Comparison of ENCODE assay signal across 9 cellular contexts in genomic region chr16:4515611-4516233, GRCh38. TPM values are rescaled to one million over a fixed set of nuclear protein-coding genes. Genes with fewer than 3 reads are reported as not detected.
A peak's percentile ranks its signal among the peaks of the same experiment; 100 is the strongest.
DNase-seq lines count a peak whose midpoint lies in the region; TF ChIP-seq lines count a peak whose summit lies in the region.
"Had no signal": no experiment of that assay in that cellular context is flagged by ENCODE, and none has a peak within 500 bp of the region (broad histone marks: within the 10 kb centered on the region; RNA-seq: fewer than 3 reads in every experiment).

No MANE protein-coding gene starts in this region.

- peak overlapping the region; percentile 71 for H3K27ac ChIP-seq in temporal lobe (ENCODE audit: low read depth, low read length)
- H3K27ac ChIP-seq in A673 (ENCODE audit: low read depth, low read length, poor library complexity, severe bottlenecking) = no peak overlapping the region

- no peak for DNase-seq in activated T-cell treated with anti-CD3 and anti-CD28 coated beads, Interleukin-2, amount 50 U/mL, for 24 hours
- no peak for DNase-seq in activated T-cell treated with anti-CD3 and anti-CD28 coated beads, Interleukin-2, amount 50 U/mL, for 48 hours
- DNase-seq in MV-4-11 (lab: John Stamatoyannopoulos, UW) (peak; percentile 97), dermis microvascular lymphatic vessel endothelial cell (ENCODE audit: low read depth in 2 of 2) (peak; percentile 77 to 94), DMS 273 treated with DMSO at 0.1 percent for 48 hours (lab: John Stamatoyannopoulos, UW) (no peak), A673 (ENCODE audit: low spot score) (no peak)
- no peak for DNase-seq in stimulated activated CD4-positive, alpha-beta T cell treated with anti-CD3 and anti-CD28 coated beads, Interleukin-2, amount 100 ng/mL, for 24 hours
- DNase-seq: activated CD4-positive, CD25-positive, alpha-beta regulatory T cell treated with anti-CD3 and anti-CD28 coated beads, Interleukin-2, amount 50 U/mL, for 72 hours had no signal

- H3K9me3 Mint-ChIP-seq in activated T-cell treated with anti-CD3 and anti-CD28 coated beads, Interleukin-2, amount 50 U/mL, for 24 hours = no peaks in the 10 kb centered on the region

- H3K4me3 Mint-ChIP-seq in activated T-cell treated with anti-CD3 and anti-CD28 coated beads, Interleukin-2, amount 50 U/mL, for 24 hours = peak overlapping the region; percentile 39

- H3K27ac Mint-ChIP-seq in activated T-cell treated with anti-CD3 and anti-CD28 coated beads, Interleukin-2, amount 50 U/mL, for 24 hours = peak overlapping the region; percentile 88

- peaks cover 55% of the 10 kb centered on the region for H3K36me3 Mint-ChIP-seq in activated T-cell treated with anti-CD3 and anti-CD28 coated beads, Interleukin-2, amount 50 U/mL, for 24 hours (ENCODE audit: low read depth)

- H3K36me3 ChIP-seq in A673 (ENCODE audit: insufficient read depth, low read length, poor library complexity, severe bottlenecking) = peaks cover 3% of the 10 kb centered on the region

- H3K9me3 ChIP-seq in A673 (ENCODE audit: low read depth, low read length, poor library complexity, severe bottlenecking) = no peaks in the 10 kb centered on the region

- H3K27me3 Mint-ChIP-seq in activated T-cell treated with anti-CD3 and anti-CD28 coated beads, Interleukin-2, amount 50 U/mL, for 24 hours = no peaks in the 10 kb centered on the region

- no TSS peak for BruUV-seq in A673 (replicated peaks; lab: Mats Ljungman, UMichigan)

- CTCF ChIA-PET in A673 (lab: Charles Lee) = no interaction called here

- H3K4me1 ChIP-seq in A673 (ENCODE audit: insufficient read depth, low read length, poor library complexity, severe bottlenecking) = peaks cover 3% of the 10 kb centered on the region

- no peak overlapping the region for H3K4me3 ChIP-seq in A673 (ENCODE audit: low read depth, low read length, poor library complexity, severe bottlenecking)

- POLR2A ChIA-PET in A673 (lab: Charles Lee; ENCODE audit: low non-redundant PET) = no interaction called here

- H3K4me1 Mint-ChIP-seq in activated T-cell treated with anti-CD3 and anti-CD28 coated beads, Interleukin-2, amount 50 U/mL, for 24 hours (ENCODE audit: low read depth) = peaks cover 51% of the 10 kb centered on the region

- H3K27me3 ChIP-seq in A673 (replicated peaks; ENCODE audit: insufficient read depth, low read depth, low read length, poor library complexity) = no peaks in the 10 kb centered on the region

- intact Hi-C loops in A673 (cut with micrococcal nuclease; ENCODE audit: unreplicated experiment) = loop anchor here (5.0 kb wide), 1 partner anchor 442 kb away; the partner anchor contains the start of gene SEC14L5

- no peak for TF ChIP-seq CTCF in A673 (conservative IDR thresholded peaks at IDR 0.05; ENCODE audit: low read depth, low read length)

RNA-seq across cellular contexts. Expression of gene CDIP1, which starts 22.9 kb away (rescaled TPM):
- total RNA-seq in dermis microvascular lymphatic vessel endothelial cell (4.7 and 11.9 TPM in 2 replicates), temporal lobe (10.8 TPM), A673 (2021) (12.8 and 14.4 TPM in 2 replicates)

RNA-seq across cellular contexts. Expression of gene HMOX2, which starts 39.5 kb away (rescaled TPM):
- total RNA-seq in dermis microvascular lymphatic vessel endothelial cell (109 and 153 TPM in 2 replicates), temporal lobe (30.0 TPM), A673 (2021) (59.4 and 63.0 TPM in 2 replicates)

RNA-seq across cellular contexts. Expression of gene C16orf96, which starts 40.4 kb away (rescaled TPM):
- total RNA-seq in dermis microvascular lymphatic vessel endothelial cell = not detected in 2 replicates
- 0.25 TPM for total RNA-seq in temporal lobe
- total RNA-seq in A673 (2021) = not detected in 2 replicates

RNA-seq across cellular contexts. Expression of gene NMRAL1, which starts 41.3 kb away (rescaled TPM):
- total RNA-seq in dermis microvascular lymphatic vessel endothelial cell (57.6 and 65.2 TPM in 2 replicates), temporal lobe (39.1 TPM), A673 (2021) (85.8 and 98.8 TPM in 2 replicates)

Comparison
In these comparisons a context has a peak if more than half of its experiments do, and no peak if none do; other contexts are left out.
1. DNase-seq: peak in MV-4-11 (single experiment) and dermis microvascular lymphatic vessel endothelial cell (2 of 2); none in activated T-cell treated with anti-CD3 and anti-CD28 coated beads, Interleukin-2, amount 50 U/mL, for 24 hours (single experiment), activated T-cell treated with anti-CD3 and anti-CD28 coated beads, Interleukin-2, amount 50 U/mL, for 48 hours (0 of 2), stimulated activated CD4-positive, alpha-beta T cell treated with anti-CD3 and anti-CD28 coated beads, Interleukin-2, amount 100 ng/mL, for 24 hours (0 of 2), DMS 273 treated with DMSO at 0.1 percent for 48 hours (single experiment) and A673 (single experiment).